Comparison of ENCODE assay signal across 9 cellular contexts in the genomic region with DNA sequence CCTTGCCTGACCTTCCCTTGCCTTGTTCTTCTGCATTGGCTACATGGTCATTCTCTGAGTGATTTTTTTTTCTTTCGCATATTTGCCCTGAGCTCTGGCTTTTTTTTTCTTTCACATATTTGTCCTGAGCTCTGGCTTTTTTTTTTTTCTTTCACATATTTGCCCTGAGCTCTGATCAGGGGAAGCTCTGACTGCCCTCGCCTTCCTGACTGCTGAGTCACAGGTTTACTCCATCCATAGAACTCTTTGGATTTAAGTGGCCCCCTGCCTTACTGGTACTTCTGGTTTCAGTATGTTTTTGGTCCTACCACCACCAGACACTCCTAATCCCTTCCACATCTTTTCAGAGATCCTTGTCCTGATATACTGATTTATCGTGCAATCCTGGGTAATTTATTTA.
A peak's percentile ranks its signal among the peaks of the same experiment; 100 is the strongest.
DNase-seq lines count a peak whose midpoint lies in the region; ATAC-seq and TF ChIP-seq lines count a peak whose summit lies in the region.
"Had no signal": no experiment of that assay in that cellular context is flagged by ENCODE, and none has a peak within 500 bp of the region (broad histone marks: within the 10 kb centered on the region; RNA-seq: fewer than 3 reads in every experiment).

No MANE protein-coding gene starts in this region.

- in situ Hi-C loops in astrocyte of the cerebellum (cut with HindIII; ENCODE audit: low sequenced_read_pairs) = no loop called here

- TF ChIP-seq CTCF in HFFc6 (IDR thresholded peaks at IDR 0.05) (no peak), astrocyte of the cerebellum (IDR thresholded peaks at IDR 0.05; ENCODE audit: low read depth, low read length, missing control alignments) (no peak), type B pancreatic cell (conservative IDR thresholded peaks at IDR 0.05) (no peak)

- H3K9me3 Mint-ChIP-seq in HFFc6 (no peaks in the 10 kb centered on the region), type B pancreatic cell (no peaks in the 10 kb centered on the region)
- H3K9me3 Mint-ChIP-seq: naive thymus-derived CD8-positive, alpha-beta T cell had no signal

- no peaks in the 10 kb centered on the region for H3K27me3 Mint-ChIP-seq in HFFc6 (ENCODE audit: insufficient read depth)
- H3K27me3 Mint-ChIP-seq in type B pancreatic cell = no peaks in the 10 kb centered on the region

- H3K27ac Mint-ChIP-seq in HFFc6 (peak overlapping the region; percentile 86), type B pancreatic cell (peak overlapping the region; percentile 79)
- H3K27ac Mint-ChIP-seq: activated CD8-positive, alpha-beta memory T cell treated with anti-CD3 and anti-CD28 coated beads, Interleukin-2, amount 10 ng/mL, durations not matched to agents 7 days and 5 days; naive thymus-derived CD8-positive, alpha-beta T cell had no signal

- H3K36me3 Mint-ChIP-seq in HFFc6 (ENCODE audit: low read depth) = no peaks in the 10 kb centered on the region
- no peaks in the 10 kb centered on the region for H3K36me3 Mint-ChIP-seq in type B pancreatic cell
- H3K36me3 Mint-ChIP-seq: activated CD8-positive, alpha-beta memory T cell treated with anti-CD3 and anti-CD28 coated beads, Interleukin-2, amount 10 ng/mL, durations not matched to agents 7 days and 5 days; naive thymus-derived CD8-positive, alpha-beta T cell had no signal

- DNase-seq in HFFc6 (peak; percentile 82), astrocyte of the cerebellum (ENCODE audit: low read depth) (peak; percentile 79), iPS-NIHi7 (ENCODE audit: extremely low spot score) (peak; percentile 68), type B pancreatic cell (ENCODE audit: extremely low spot score, unreplicated experiment) (no peak), NCI-H128 (lab: John Stamatoyannopoulos, UW; ENCODE audit: unreplicated experiment) (no peak), NCI-H774 (lab: John Stamatoyannopoulos, UW) (no peak)
- no peak for DNase-seq in stimulated activated naive CD8-positive, alpha-beta T cell treated with anti-CD3 and anti-CD28 coated beads, Interleukin-15, Interleukin-2, amounts not matched to agents 100 U/mL and 50 U/mL, for 24 hours
- DNase-seq: activated CD8-positive, alpha-beta memory T cell treated with anti-CD3 and anti-CD28 coated beads, Interleukin-2, amount 10 ng/mL, durations not matched to agents 7 days and 5 days; naive thymus-derived CD8-positive, alpha-beta T cell had no signal

- no peak overlapping the region for H3K4me3 ChIP-seq in astrocyte of the cerebellum (ENCODE audit: low read depth, low read length)

- H3K4me1 Mint-ChIP-seq in HFFc6 (ENCODE audit: low read depth) (peaks cover 78% of the 10 kb centered on the region), type B pancreatic cell (ENCODE audit: unreplicated experiment) (peaks cover 8% of the 10 kb centered on the region)
- H3K4me1 Mint-ChIP-seq: activated CD8-positive, alpha-beta memory T cell treated with anti-CD3 and anti-CD28 coated beads, Interleukin-2, amount 10 ng/mL, durations not matched to agents 7 days and 5 days had no signal

- ATAC-seq in stimulated activated naive CD8-positive, alpha-beta T cell treated with anti-CD3 and anti-CD28 coated beads, Interleukin-15, Interleukin-2, amounts not matched to agents 100 U/mL and 50 U/mL, for 24 hours = no peak
- ATAC-seq: activated CD8-positive, alpha-beta memory T cell treated with anti-CD3 and anti-CD28 coated beads, Interleukin-2, amount 10 ng/mL, durations not matched to agents 7 days and 5 days; naive thymus-derived CD8-positive, alpha-beta T cell had no signal

- peak overlapping the region; percentile 79 for H3K4me3 Mint-ChIP-seq in HFFc6
- peak overlapping the region; percentile 13 for H3K4me3 Mint-ChIP-seq in type B pancreatic cell
- H3K4me3 Mint-ChIP-seq: activated CD8-positive, alpha-beta memory T cell treated with anti-CD3 and anti-CD28 coated beads, Interleukin-2, amount 10 ng/mL, durations not matched to agents 7 days and 5 days; naive thymus-derived CD8-positive, alpha-beta T cell had no signal

Comparison
In these comparisons a context has a peak if more than half of its experiments do, and no peak if none do; other contexts are left out.
1. DNase-seq: peak in HFFc6 (single experiment), astrocyte of the cerebellum (single experiment) and iPS-NIHi7 (single experiment); none in type B pancreatic cell (single experiment), stimulated activated naive CD8-positive, alpha-beta T cell treated with anti-CD3 and anti-CD28 coated beads, Interleukin-15, Interleukin-2, amounts not matched to agents 100 U/mL and 50 U/mL, for 24 hours (single experiment), NCI-H128 (single experiment) and NCI-H774 (single experiment).